Comparison of ENCODE assay signal across 9 cellular contexts in genomic region chr1:16181887-16182719, GRCh38. TPM values are rescaled to one million over a fixed set of nuclear protein-coding genes. Genes with fewer than 3 reads are reported as not detected.
A peak's percentile ranks its signal among the peaks of the same experiment; 100 is the strongest.
DNase-seq lines count a peak whose midpoint lies in the region; ATAC-seq and TF ChIP-seq lines count a peak whose summit lies in the region.
"Had no signal": no experiment of that assay in that cellular context is flagged by ENCODE, and none has a peak within 500 bp of the region (broad histone marks: within the 10 kb centered on the region; RNA-seq: fewer than 3 reads in every experiment).

No MANE protein-coding gene starts in this region.

- no peaks in the 10 kb centered on the region for H3K9me3 ChIP-seq in breast epithelium

- no peaks in the 10 kb centered on the region for H3K4me1 Mint-ChIP-seq in stimulated activated memory B cell treated with anti-CD40 and anti-IgM and Interleukin-4, amounts not matched to agents 10 μg/mL and 1 μg/mL and 100 μg/mL, for 72 hours
- no peaks in the 10 kb centered on the region for H3K4me1 Mint-ChIP-seq in activated CD4-positive, alpha-beta T cell treated with anti-CD3 and anti-CD28 coated beads for 36 hours

- TF ChIP-seq POLR2A in breast epithelium (IDR thresholded peaks at IDR 0.05), result no peak

- no peak overlapping the region for H3K27ac Mint-ChIP-seq in stimulated activated memory B cell treated with anti-CD40 and anti-IgM and Interleukin-4, amounts not matched to agents 10 μg/mL and 1 μg/mL and 100 μg/mL, for 72 hours
- H3K27ac Mint-ChIP-seq in activated CD4-positive, alpha-beta T cell treated with anti-CD3 and anti-CD28 coated beads for 36 hours, result no peak overlapping the region
- H3K27ac Mint-ChIP-seq: activated CD8-positive, alpha-beta T cell treated with anti-CD3 and anti-CD28 coated beads, Interleukin-2, amount 10 ng/mL, durations not matched to agents 7 days and 5 days had no signal

- CTCF ChIA-PET in activated CD4-positive, alpha-beta T cell treated with anti-CD3 and anti-CD28 coated beads for 36 hours (lab: Charles Lee), result interaction anchor here (12.2 kb wide), 1 partner anchor 100 kb away, joined by 219 read pairs; no protein-coding TSS in a partner anchor

- intact Hi-C loops in breast epithelium (cut with DNase I; ENCODE audit: low total_unique reads), result no loop called here
- intact Hi-C loops in activated CD4-positive, alpha-beta T cell treated with anti-CD3 and anti-CD28 coated beads for 36 hours (cut with DNase I, micrococcal nuclease), result loop anchor here in 1 of 2 experiments (10.0 kb wide), 1 partner anchor 387 kb away; no protein-coding TSS in a partner anchor

- H3K9me3 Mint-ChIP-seq in stimulated activated memory B cell treated with anti-CD40 and anti-IgM and Interleukin-4, amounts not matched to agents 10 μg/mL and 1 μg/mL and 100 μg/mL, for 72 hours, result no peaks in the 10 kb centered on the region
- H3K9me3 Mint-ChIP-seq in activated CD4-positive, alpha-beta T cell treated with anti-CD3 and anti-CD28 coated beads for 36 hours (ENCODE audit: low read depth), result no peaks in the 10 kb centered on the region

- H3K36me3 ChIP-seq in breast epithelium (no peaks in the 10 kb centered on the region), kidney epithelial cell (ENCODE audit: control insufficient read depth, insufficient read depth, low read length) (no peaks in the 10 kb centered on the region)

- ATAC-seq in GM21786 (IDR thresholded peaks at IDR 0.05; ENCODE audit: unreplicated experiment), result no peak
- ATAC-seq in stimulated activated memory B cell treated with anti-CD40 and anti-IgM and Interleukin-4, amounts not matched to agents 10 μg/mL and 1 μg/mL and 100 μg/mL, for 72 hours, result no peak
- no peak for ATAC-seq in activated CD4-positive, alpha-beta T cell treated with anti-CD3 and anti-CD28 coated beads for 36 hours
- ATAC-seq: activated CD8-positive, alpha-beta T cell treated with anti-CD3 and anti-CD28 coated beads, Interleukin-2, amount 10 ng/mL, durations not matched to agents 7 days and 5 days had no signal

- H3K27ac ChIP-seq in breast epithelium, result peak overlapping the region; percentile 95 to 97

- no peaks in the 10 kb centered on the region for H3K27me3 ChIP-seq in breast epithelium
- H3K27me3 ChIP-seq in kidney epithelial cell (ENCODE audit: control insufficient read depth, insufficient read depth, low read length), result no peaks in the 10 kb centered on the region

- peak; percentile 72 for DNase-seq in HPDE6-E6E7 (ENCODE audit: extremely low spot score)
- peak; percentile 92 for DNase-seq in breast epithelium (ENCODE audit: low spot score in 2 of 2)
- peak; percentile 78 for DNase-seq in kidney epithelial cell (ENCODE audit: low read depth)
- DNase-seq in stromal cell of bone marrow (ENCODE audit: low read depth), result peak; percentile 87
- no peak for DNase-seq in mesenteric fat pad (ENCODE audit: low spot score)
- DNase-seq in activated CD4-positive, alpha-beta T cell treated with anti-CD3 and anti-CD28 coated beads for 36 hours, result no peak
- DNase-seq: activated CD8-positive, alpha-beta T cell treated with anti-CD3 and anti-CD28 coated beads, Interleukin-2, amount 10 ng/mL, durations not matched to agents 7 days and 5 days had no signal

- POLR2A ChIA-PET in activated CD4-positive, alpha-beta T cell treated with anti-CD3 and anti-CD28 coated beads for 36 hours (lab: Charles Lee), result no interaction called here

- H3K4me3 ChIP-seq in breast epithelium (peak overlapping the region in 1 of 3 donors; percentile 36), kidney epithelial cell (ENCODE audit: low read depth, low read length) (no peak overlapping the region)

- H3K4me3 Mint-ChIP-seq in stimulated activated memory B cell treated with anti-CD40 and anti-IgM and Interleukin-4, amounts not matched to agents 10 μg/mL and 1 μg/mL and 100 μg/mL, for 72 hours, result no peak overlapping the region
- no peak overlapping the region for H3K4me3 Mint-ChIP-seq in activated CD4-positive, alpha-beta T cell treated with anti-CD3 and anti-CD28 coated beads for 36 hours
- H3K4me3 Mint-ChIP-seq: activated CD8-positive, alpha-beta T cell treated with anti-CD3 and anti-CD28 coated beads, Interleukin-2, amount 10 ng/mL, durations not matched to agents 7 days and 5 days had no signal

- H3K4me1 ChIP-seq in breast epithelium, result peaks cover 11 to 24% of the 10 kb centered on the region in 2 donors

- H3K36me3 Mint-ChIP-seq in stimulated activated memory B cell treated with anti-CD40 and anti-IgM and Interleukin-4, amounts not matched to agents 10 μg/mL and 1 μg/mL and 100 μg/mL, for 72 hours, result no peaks in the 10 kb centered on the region
- H3K36me3 Mint-ChIP-seq in activated CD4-positive, alpha-beta T cell treated with anti-CD3 and anti-CD28 coated beads for 36 hours (ENCODE audit: low read depth), result no peaks in the 10 kb centered on the region

- H3K27me3 Mint-ChIP-seq in stimulated activated memory B cell treated with anti-CD40 and anti-IgM and Interleukin-4, amounts not matched to agents 10 μg/mL and 1 μg/mL and 100 μg/mL, for 72 hours, result peaks cover 29% of the 10 kb centered on the region
- no peaks in the 10 kb centered on the region for H3K27me3 Mint-ChIP-seq in activated CD4-positive, alpha-beta T cell treated with anti-CD3 and anti-CD28 coated beads for 36 hours

- TF ChIP-seq CTCF in breast epithelium (IDR thresholded peaks at IDR 0.05) (no peak), kidney epithelial cell (IDR thresholded peaks at IDR 0.05; ENCODE audit: insufficient read depth, low read length, poor library complexity, severe bottlenecking) (no peak)

RNA-seq across cellular contexts. Expression of gene EPHA2, which starts 26.2 kb away (rescaled TPM):
- total RNA-seq in breast epithelium, result 10 to 100 TPM in 2 of 3 donors, 1 to 10 TPM in 1; 5.8 to 18.4 (median 16.7) TPM
- 211 and 234 TPM in 2 replicates for total RNA-seq in kidney epithelial cell
- total RNA-seq in mesenteric fat pad, result 17.6 TPM
- total RNA-seq in activated CD4-positive, alpha-beta T cell treated with anti-CD3 and anti-CD28 coated beads for 36 hours, result under 1 TPM; 0.19 to 0.21 TPM
- total RNA-seq: activated CD8-positive, alpha-beta T cell treated with anti-CD3 and anti-CD28 coated beads, Interleukin-2, amount 10 ng/mL, durations not matched to agents 7 days and 5 days had no signal

RNA-seq across cellular contexts. Expression of gene ARHGEF19, which starts 30.3 kb away (rescaled TPM):
- 10 to 100 TPM in 2 of 3 donors, 1 to 10 TPM in 1; 7.5 to 18.0 (median 12.9) TPM for total RNA-seq in breast epithelium
- 2.7 and 5.6 TPM in 2 replicates for total RNA-seq in kidney epithelial cell
- 6.7 TPM for total RNA-seq in mesenteric fat pad
- total RNA-seq in activated CD4-positive, alpha-beta T cell treated with anti-CD3 and anti-CD28 coated beads for 36 hours, result 1 to 10 TPM; 4.9 to 6.5 TPM

RNA-seq across cellular contexts. Expression of gene CPLANE2, which starts 54.9 kb away (rescaled TPM):
- 1 to 10 TPM; 4.3 to 9.5 (median 8.2) TPM for total RNA-seq in breast epithelium
- total RNA-seq in kidney epithelial cell, result 3.5 and 7.6 TPM in 2 replicates
- total RNA-seq in mesenteric fat pad, result 1.9 TPM
- 1 to 10 TPM; 2.4 to 3.7 TPM for total RNA-seq in activated CD4-positive, alpha-beta T cell treated with anti-CD3 and anti-CD28 coated beads for 36 hours

Comparison
In these comparisons a context has a peak if more than half of its experiments do, and no peak if none do; other contexts are left out.
1. DNase-seq: peak in HPDE6-E6E7 (single experiment), breast epithelium (2 of 2), kidney epithelial cell (single experiment) and stromal cell of bone marrow (single experiment); none in mesenteric fat pad (single experiment) and activated CD4-positive, alpha-beta T cell treated with anti-CD3 and anti-CD28 coated beads for 36 hours (single experiment).
2. RNA of gene EPHA2, which starts 26.2 kb away (total RNA-seq): 211 to 234 TPM in kidney epithelial cell; 17.6 TPM in mesenteric fat pad (single experiment), 5.8 to 18.4 TPM in breast epithelium and 0.19 to 0.21 TPM in activated CD4-positive, alpha-beta T cell treated with anti-CD3 and anti-CD28 coated beads for 36 hours; every median in the first group is over 10 times any median in the second.